28 cellular contexts compared by ENCODE assay signal in the genomic region with DNA sequence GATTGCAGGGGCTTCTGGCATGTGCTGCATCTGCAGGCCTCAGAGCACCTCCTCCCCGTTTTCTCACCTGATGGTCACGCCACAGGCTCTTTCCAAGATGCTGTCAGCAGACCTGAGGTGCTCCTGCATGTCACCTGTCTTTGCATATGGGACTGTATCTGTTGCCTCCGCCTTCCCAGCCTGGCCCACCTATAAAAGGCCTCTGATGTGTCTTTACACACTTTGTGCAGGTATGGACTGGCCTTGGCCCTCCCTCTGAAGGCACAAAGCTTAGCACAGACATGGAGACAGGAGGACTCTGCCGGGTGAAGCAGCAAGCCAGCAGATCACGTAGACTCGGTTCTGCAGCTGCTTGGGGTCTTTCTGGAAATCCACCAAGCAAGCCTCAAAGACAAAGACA.
"Had no signal": no experiment of that assay in that cellular context is flagged by ENCODE, and none has a peak within 500 bp of the region (broad histone marks: within the 10 kb centered on the region; RNA-seq: fewer than 3 reads in every experiment).

No MANE protein-coding gene starts in this region.

- H3K27me3 ChIP-seq: pancreas, right lobe of liver, testis, thyroid gland, transverse colon, upper lobe of left lung had no signal

- H3K36me3 Mint-ChIP-seq: immature natural killer cell; mesothelial cell of epicardium; naive B cell; natural killer cell; stimulated activated naive B cell treated with anti-CD40 and anti-IgM and Interleukin-4, amounts not matched to agents 10 μg/mL and 1 μg/mL and 100 μg/mL, for 72 hours had no signal

- H3K9me3 ChIP-seq: left lung, lower lobe of right lung, pancreas, psoas muscle, right lobe of liver, testis, thyroid gland, transverse colon, upper lobe of left lung had no signal

- H3K9me3 Mint-ChIP-seq: immature natural killer cell, mesothelial cell of epicardium, natural killer cell had no signal

- ATAC-seq: left colon; left lung; lower lobe of right lung; natural killer cell; pancreas; psoas muscle; right lobe of liver; stimulated activated naive B cell treated with anti-CD40 and anti-IgM and Interleukin-4, amounts not matched to agents 10 μg/mL and 1 μg/mL and 100 μg/mL, for 72 hours; stimulated activated naive CD8-positive, alpha-beta T cell treated with anti-CD3 and anti-CD28 coated beads, Interleukin-15, Interleukin-2, amounts not matched to agents 100 U/mL and 50 U/mL, for 24 hours had no signal

- H3K4me3 Mint-ChIP-seq: immature natural killer cell; mesothelial cell of epicardium; naive B cell; natural killer cell; nephron progenitor cell; stimulated activated naive B cell treated with anti-CD40 and anti-IgM and Interleukin-4, amounts not matched to agents 10 μg/mL and 1 μg/mL and 100 μg/mL, for 72 hours had no signal

- H3K4me2 ChIP-seq: smooth muscle cell had no signal

- H3K4me3 ChIP-seq: left lung, lower lobe of right lung, pancreas, psoas muscle, right lobe of liver, smooth muscle cell, stomach, testis, thyroid gland, transverse colon, upper lobe of left lung had no signal

- DNase-seq: hippocampal formation; immature natural killer cell; kidney; left colon; lower lobe of right lung; mammary epithelial cell; mesenchymal stem cell; naive B cell; natural killer cell; nephron progenitor cell; nucleus accumbens; psoas muscle; stimulated activated CD4-positive, alpha-beta T cell treated with anti-CD3 and anti-CD28 coated beads, Interleukin-1b, Interleukin-23, amount 100 ng/mL, for 48 hours; stimulated activated CD4-positive, alpha-beta T cell treated with anti-CD3 and anti-CD28 coated beads, Interleukin-4, amount 100 ng/mL, for 1 hour; stimulated activated naive B cell treated with anti-CD40 and anti-IgM and Interleukin-4, amounts not matched to agents 10 μg/mL and 1 μg/mL and 100 μg/mL, for 72 hours; stimulated activated naive CD8-positive, alpha-beta T cell treated with anti-CD3 and anti-CD28 coated beads, Interleukin-15, Interleukin-2, amounts not matched to agents 100 U/mL and 50 U/mL, for 24 hours; stomach; testis; thyroid gland; transverse colon; upper lobe of left lung had no signal

- H3K4me1 ChIP-seq: left lung, lower lobe of right lung, pancreas, psoas muscle, right lobe of liver, stomach, testis, thyroid gland, transverse colon, upper lobe of left lung had no signal

- H3K36me3 ChIP-seq: left lung, lower lobe of right lung, pancreas, right lobe of liver, stomach, thyroid gland, transverse colon, upper lobe of left lung had no signal

- H3K27ac ChIP-seq: left lung, lower lobe of right lung, pancreas, psoas muscle, right lobe of liver, stomach, testis, thyroid gland, transverse colon, upper lobe of left lung had no signal

- FAIRE-seq: islet of Langerhans, kidney, pancreas, urothelium cell line had no signal

- H3K4me1 Mint-ChIP-seq: immature natural killer cell, naive B cell, natural killer cell had no signal

- H3K27ac Mint-ChIP-seq: immature natural killer cell; mesothelial cell of epicardium; naive B cell; natural killer cell; stimulated activated naive B cell treated with anti-CD40 and anti-IgM and Interleukin-4, amounts not matched to agents 10 μg/mL and 1 μg/mL and 100 μg/mL, for 72 hours had no signal
